In genomic region chr1:37237948-37238347, GRCh38 we compare ENCODE assay signal across 17 cellular contexts.
A peak's percentile ranks its signal among the peaks of the same experiment; 100 is the strongest.
DNase-seq lines count a peak whose midpoint lies in the region; ATAC-seq, FAIRE-seq and TF ChIP-seq lines count a peak whose summit lies in the region.
"Had no signal": no experiment of that assay in that cellular context is flagged by ENCODE, and none has a peak within 500 bp of the region (broad histone marks: within the 10 kb centered on the region; RNA-seq: fewer than 3 reads in every experiment).

No MANE protein-coding gene starts in this region.

- H3K4me3 Mint-ChIP-seq in Calu3 (ENCODE audit: low read depth, unreplicated experiment) = no peak overlapping the region
- H3K4me3 Mint-ChIP-seq: CD14-positive monocyte; CD8-positive, alpha-beta T cell; HFFc6 had no signal

- TF ChIP-seq EP300 in esophagus muscularis mucosa (IDR thresholded peaks at IDR 0.05) = no peak

- no peak for TF ChIP-seq POLR2A in esophagus muscularis mucosa (IDR thresholded peaks at IDR 0.05; ENCODE audit: low read depth)

- no peaks in the 10 kb centered on the region for H3K4me1 ChIP-seq in esophagus muscularis mucosa
- H3K4me1 ChIP-seq: A549 had no signal

- H3K36me3 Mint-ChIP-seq in Calu3 (ENCODE audit: insufficient read depth, unreplicated experiment) = no peaks in the 10 kb centered on the region
- H3K36me3 Mint-ChIP-seq: CD14-positive monocyte; CD8-positive, alpha-beta T cell had no signal

- H3K4me3 ChIP-seq in GM12865 (ENCODE audit: low read depth, low read length) = no peak overlapping the region
- H3K4me3 ChIP-seq in esophagus muscularis mucosa = no peak overlapping the region
- H3K4me3 ChIP-seq: A549, K562 had no signal

- no peaks in the 10 kb centered on the region for H3K9me3 Mint-ChIP-seq in Calu3 (ENCODE audit: low read depth, unreplicated experiment)
- H3K9me3 Mint-ChIP-seq: CD14-positive monocyte; CD8-positive, alpha-beta T cell had no signal

- no peaks in the 10 kb centered on the region for H3K9me3 ChIP-seq in esophagus muscularis mucosa
- H3K9me3 ChIP-seq: A549 had no signal

- TF ChIP-seq CTCF in GM12865 (IDR thresholded peaks at IDR 0.05; ENCODE audit: insufficient read depth, low read depth, low read length, missing control alignments) = no peak
- TF ChIP-seq CTCF in esophagus muscularis mucosa (IDR thresholded peaks at IDR 0.05) = no peak
- no peak for TF ChIP-seq CTCF in Calu3 (IDR thresholded peaks at IDR 0.05; ENCODE audit: unreplicated experiment)

- intact Hi-C loops in esophagus muscularis mucosa (cut with DNase I) = no loop called here
- intact Hi-C loops in Calu3 (cut with micrococcal nuclease; ENCODE audit: unreplicated experiment) = no loop called here

- ATAC-seq in GM18520 (IDR thresholded peaks at IDR 0.05; ENCODE audit: unreplicated experiment) = peak; percentile 56
- ATAC-seq in HG03460 (IDR thresholded peaks at IDR 0.05; ENCODE audit: unreplicated experiment) = no peak
- ATAC-seq: A549; CD8-positive, alpha-beta T cell; K562 had no signal

- H3K27ac ChIP-seq in esophagus muscularis mucosa (replicated peaks in 1 of 4) = no peak overlapping the region
- H3K27ac ChIP-seq: A549 had no signal

- no peaks in the 10 kb centered on the region for H3K36me3 ChIP-seq in esophagus muscularis mucosa

- peaks cover 99% of the 10 kb centered on the region for H3K27me3 Mint-ChIP-seq in Calu3 (ENCODE audit: unreplicated experiment)

- BruUV-seq in Calu3 (replicated peaks; lab: Mats Ljungman, UMichigan) = no TSS peak

- DNase-seq in GM12865 (ENCODE audit: low read depth) (peak; percentile 11), NCI-H69 (lab: John Stamatoyannopoulos, UW) (peak; percentile 26), esophagus muscularis mucosa (ENCODE audit: extremely low spot score) (no peak), activated gamma-delta T cell treated with Interleukin-2 at 50 U/mL for 16 hours (no peak), Calu3 (no peak)
- DNase-seq: CD8-positive, alpha-beta T cell; DND-41; GDM1; HCEC 1CT; HFFc6 had no signal

- H3K27ac Mint-ChIP-seq in Calu3 (ENCODE audit: unreplicated experiment) = no peak overlapping the region
- H3K27ac Mint-ChIP-seq: CD14-positive monocyte; CD8-positive, alpha-beta T cell; HFFc6 had no signal

- CTCF ChIA-PET in Calu3 (lab: Charles Lee) = no interaction called here

- peaks cover 0 to 67% (median 0%) of the 10 kb centered on the region in 4 donors for H3K27me3 ChIP-seq in esophagus muscularis mucosa

- 40% methylated on average over 2 of the region's 2 CpGs for whole genome bisulfite sequencing in esophagus muscularis mucosa

- H3K4me1 Mint-ChIP-seq in Calu3 (ENCODE audit: low read depth, unreplicated experiment) = no peaks in the 10 kb centered on the region
- H3K4me1 Mint-ChIP-seq: CD14-positive monocyte had no signal

- FAIRE-seq in islet of Langerhans (lab: Jason Lieb, UNC) = peak; percentile 74
- FAIRE-seq: A549, GM18507, K562 had no signal

Comparison
In these comparisons a context has a peak if more than half of its experiments do, and no peak if none do; other contexts are left out.
1. DNase-seq: peak in GM12865 (single experiment) and NCI-H69 (single experiment); none in esophagus muscularis mucosa (single experiment), activated gamma-delta T cell treated with Interleukin-2 at 50 U/mL for 16 hours (single experiment) and Calu3 (single experiment).